ENCODE assay signal across 11 cellular contexts in genomic region chr14:73739174-73739898, GRCh38. TPM values are rescaled to one million over a fixed set of nuclear protein-coding genes. Genes with fewer than 3 reads are reported as not detected.
DNase-seq lines count a peak whose midpoint lies in the region; ATAC-seq and TF ChIP-seq lines count a peak whose summit lies in the region.
"Had no signal": no experiment of that assay in that cellular context is flagged by ENCODE, and none has a peak within 500 bp of the region (broad histone marks: within the 10 kb centered on the region; RNA-seq: fewer than 3 reads in every experiment).

No MANE protein-coding gene starts in this region.

- POLR2A ChIA-PET in HCT116 (lab: Charles Lee): no interaction called here
- POLR2A ChIA-PET in activated naive CD8-positive, alpha-beta T cell treated with anti-CD3 and anti-CD28 coated beads, Interleukin-2, amount 10 ng/mL, durations not matched to agents 7 days and 5 days (lab: Charles Lee): interaction anchor here (0.8 to 10.1 kb wide), 3 partner anchors 10 to 25 kb away, joined by 3 to 286 read pairs (median 3); partner anchors contain the start of gene PNMA1

- H3K4me2 ChIP-seq in HCT116 (ENCODE audit: low read length): peak overlapping the region; percentile 89; the same call in 1 of the 2 replicates

- H3K4me3 ChIP-seq in HCT116 (replicated peaks in 1 of 2; ENCODE audit: low read depth in 1 of 2, low read length in 2 of 2) (no peak overlapping the region), left lung (no peak overlapping the region)
- H3K4me3 ChIP-seq: SJSA1 had no signal

- no peaks in the 10 kb centered on the region for H3K9me3 Mint-ChIP-seq in activated naive CD8-positive, alpha-beta T cell treated with anti-CD3 and anti-CD28 coated beads, Interleukin-2, amount 10 ng/mL, durations not matched to agents 7 days and 5 days
- no peaks in the 10 kb centered on the region for H3K9me3 Mint-ChIP-seq in stimulated activated effector memory CD8-positive, alpha-beta T cell treated with anti-CD3 and anti-CD28 coated beads, Interleukin-12 subunit alpha, Interleukin-12 subunit beta, amount 100 ng/mL, for 72 hours

- peak overlapping the region; percentile 94 for H3K27ac Mint-ChIP-seq in activated naive CD8-positive, alpha-beta T cell treated with anti-CD3 and anti-CD28 coated beads, Interleukin-2, amount 10 ng/mL, durations not matched to agents 7 days and 5 days
- peak overlapping the region; percentile 90 for H3K27ac Mint-ChIP-seq in stimulated activated effector memory CD8-positive, alpha-beta T cell treated with anti-CD3 and anti-CD28 coated beads, Interleukin-12 subunit alpha, Interleukin-12 subunit beta, amount 100 ng/mL, for 72 hours

- peak overlapping the region; percentile 84; the same call in 1 of the 2 replicates for H3K27ac ChIP-seq in HCT116 (ENCODE audit: low read depth, low read length)
- peak overlapping the region; percentile 82 to 86 for H3K27ac ChIP-seq in left lung
- H3K27ac ChIP-seq: SJSA1 had no signal

- H3K9ac ChIP-seq in HCT116 (ENCODE audit: low read length): peak overlapping the region; percentile 10; the same call in 1 of the 2 replicates

- ATAC-seq in HCT116 (no peak), left lung (no peak), GM19328 (IDR thresholded peaks at IDR 0.05; ENCODE audit: unreplicated experiment) (no peak)
- no peak for ATAC-seq in activated naive CD8-positive, alpha-beta T cell treated with anti-CD3 and anti-CD28 coated beads, Interleukin-2, amount 10 ng/mL, durations not matched to agents 7 days and 5 days (ENCODE audit: low read depth)
- no peak for ATAC-seq in stimulated activated effector memory CD8-positive, alpha-beta T cell treated with anti-CD3 and anti-CD28 coated beads, Interleukin-12 subunit alpha, Interleukin-12 subunit beta, amount 100 ng/mL, for 72 hours

- H3K9me2 ChIP-seq in HCT116 (ENCODE audit: insufficient read depth): no peaks in the 10 kb centered on the region

- intact Hi-C loops in HCT116 (cut with micrococcal nuclease) (no loop called here), left lung (cut with DNase I) (no loop called here)

- no peak overlapping the region for H2AFZ ChIP-seq in HCT116 (ENCODE audit: low read depth, low read length, poor library complexity, severe bottlenecking)

- H3K4me1 Mint-ChIP-seq in activated naive CD8-positive, alpha-beta T cell treated with anti-CD3 and anti-CD28 coated beads, Interleukin-2, amount 10 ng/mL, durations not matched to agents 7 days and 5 days: peaks cover 41% of the 10 kb centered on the region
- H3K4me1 Mint-ChIP-seq in stimulated activated effector memory CD8-positive, alpha-beta T cell treated with anti-CD3 and anti-CD28 coated beads, Interleukin-12 subunit alpha, Interleukin-12 subunit beta, amount 100 ng/mL, for 72 hours: peaks cover 55% of the 10 kb centered on the region

- no peak for TF ChIP-seq POLR2A in HCT116 (IDR thresholded peaks at IDR 0.05; ENCODE audit: borderline replicate concordance, extremely low read depth, insufficient read depth, insufficient read length)

- peaks cover 11 to 16% of the 10 kb centered on the region in 2 experiments; a peak in 3 of 4 replicates for H3K36me3 ChIP-seq in HCT116 (ENCODE audit: control insufficient read depth in 1 of 2, insufficient read depth in 2 of 2, low read length in 2 of 2)
- H3K36me3 ChIP-seq in left lung: peaks cover 0 to 51% of the 10 kb centered on the region in 2 donors

- peaks cover 23% of the 10 kb centered on the region for H3K36me3 Mint-ChIP-seq in activated naive CD8-positive, alpha-beta T cell treated with anti-CD3 and anti-CD28 coated beads, Interleukin-2, amount 10 ng/mL, durations not matched to agents 7 days and 5 days
- peaks cover 85% of the 10 kb centered on the region for H3K36me3 Mint-ChIP-seq in stimulated activated effector memory CD8-positive, alpha-beta T cell treated with anti-CD3 and anti-CD28 coated beads, Interleukin-12 subunit alpha, Interleukin-12 subunit beta, amount 100 ng/mL, for 72 hours

- no peak for TF ChIP-seq RAD21 in HCT116 (IDR thresholded peaks at IDR 0.05; ENCODE audit: low read depth)

- H3K27me3 ChIP-seq in HCT116 (ENCODE audit: insufficient read depth, low read length): no peaks in the 10 kb centered on the region
- no peaks in the 10 kb centered on the region for H3K27me3 ChIP-seq in left lung
- H3K27me3 ChIP-seq: SJSA1 had no signal

- no peak for TF ChIP-seq CTCF in HCT116 (IDR thresholded peaks at IDR 0.05 in 2 of 3, conservative IDR thresholded peaks at IDR 0.05 in 1 of 3; ENCODE audit: borderline replicate concordance in 1 of 3, insufficient read depth in 1 of 3, low read depth in 2 of 3, low read length in 2 of 3)
- TF ChIP-seq CTCF in left lung (IDR thresholded peaks at IDR 0.05): no peak

- TSS peak; percentile 31 for BruUV-seq in HCT116 (replicated peaks; lab: Mats Ljungman, UMichigan)

- H3K9me3 ChIP-seq in HCT116 (ENCODE audit: control insufficient read depth in 1 of 2, insufficient read depth in 1 of 2, low read depth in 1 of 2, low read length in 2 of 2): no peaks in the 10 kb centered on the region
- H3K9me3 ChIP-seq in left lung: no peaks in the 10 kb centered on the region
- H3K9me3 ChIP-seq: SJSA1 had no signal

- CTCF ChIA-PET in HCT116 (lab: Charles Lee): no interaction called here

- peaks cover 3% of the 10 kb centered on the region; the same call in 1 of the 2 replicates for H4K20me1 ChIP-seq in HCT116 (ENCODE audit: insufficient read depth)

- DNase-seq in HCT116 (ENCODE audit: low read depth, low spot score): no peak
- no peak for DNase-seq in activated naive CD8-positive, alpha-beta T cell treated with anti-CD3 and anti-CD28 coated beads, Interleukin-2, amount 10 ng/mL, durations not matched to agents 7 days and 5 days
- DNase-seq in left lung: no peak
- DNase-seq in stimulated activated effector memory CD8-positive, alpha-beta T cell treated with anti-CD3 and anti-CD28 coated beads, Interleukin-12 subunit alpha, Interleukin-12 subunit beta, amount 100 ng/mL, for 72 hours (ENCODE audit: low spot score in 2 of 2): no peak
- DNase-seq in activated gamma-delta T cell (lab: John Stamatoyannopoulos, UW): no peak
- DNase-seq in hypothalamus (lab: John Stamatoyannopoulos, UW): no peak
- no peak for DNase-seq in A172 (ENCODE audit: low spot score)
- DNase-seq: activated CD4-positive, CD25-positive, alpha-beta regulatory T cell treated with anti-CD3 and anti-CD28 coated beads, Interleukin-2, amount 50 U/mL, for 72 hours; NCI-H226 had no signal

- no peak overlapping the region for H3K4me3 Mint-ChIP-seq in activated naive CD8-positive, alpha-beta T cell treated with anti-CD3 and anti-CD28 coated beads, Interleukin-2, amount 10 ng/mL, durations not matched to agents 7 days and 5 days
- no peak overlapping the region for H3K4me3 Mint-ChIP-seq in stimulated activated effector memory CD8-positive, alpha-beta T cell treated with anti-CD3 and anti-CD28 coated beads, Interleukin-12 subunit alpha, Interleukin-12 subunit beta, amount 100 ng/mL, for 72 hours

- RAD21 ChIA-PET in HCT116 (lab: Charles Lee; ENCODE audit: low non-redundant PET in 1 of 2, low total read pairs in 2 of 2, uncharacterized antibody in 2 of 2, unreplicated experiment in 2 of 2): no interaction called here

- H3K4me1 ChIP-seq in HCT116 (ENCODE audit: control insufficient read depth in 1 of 2, insufficient read depth in 2 of 2, low read length in 2 of 2) (peaks cover 48 to 51% of the 10 kb centered on the region in 2 experiments), left lung (peaks cover 51 to 57% of the 10 kb centered on the region in 2 donors)

- H3K27me3 Mint-ChIP-seq in activated naive CD8-positive, alpha-beta T cell treated with anti-CD3 and anti-CD28 coated beads, Interleukin-2, amount 10 ng/mL, durations not matched to agents 7 days and 5 days: no peaks in the 10 kb centered on the region

- peaks cover 54% of the 10 kb centered on the region for H3K79me2 ChIP-seq in HCT116 (ENCODE audit: insufficient read depth, low read length)

TF ChIP-seq in HCT116, 20 proteins besides CTCF, POLR2A, EP300 and RAD21:
- TF ChIP-seq, protein P1, sequence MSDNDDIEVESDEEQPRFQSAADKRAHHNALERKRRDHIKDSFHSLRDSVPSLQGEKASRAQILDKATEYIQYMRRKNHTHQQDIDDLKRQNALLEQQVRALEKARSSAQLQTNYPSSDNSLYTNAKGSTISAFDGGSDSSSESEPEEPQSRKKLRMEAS (IDR thresholded peaks at IDR 0.05): no peak
- no peak for TF ChIP-seq CBX3 (IDR thresholded peaks at IDR 0.05; ENCODE audit: low read depth)
- TF ChIP-seq SP1 (IDR thresholded peaks at IDR 0.05; ENCODE audit: low read depth): no peak
- TF ChIP-seq ELF1 (IDR thresholded peaks at IDR 0.05; ENCODE audit: borderline replicate concordance, low read depth): no peak
- no peak for TF ChIP-seq ZFX (IDR thresholded peaks at IDR 0.05)
- TF ChIP-seq POLR2AphosphoS5 (IDR thresholded peaks at IDR 0.05; ENCODE audit: low read depth, low read length): no peak
- no peak for TF ChIP-seq FOSL1 (IDR thresholded peaks at IDR 0.05; ENCODE audit: low read depth)
- no peak for TF ChIP-seq SIN3A (IDR thresholded peaks at IDR 0.05; ENCODE audit: low read depth)
- TF ChIP-seq ZNF274 (IDR thresholded peaks at IDR 0.05; ENCODE audit: low read depth, low read length): no peak

RNA-seq across cellular contexts. Expression of gene PNMA1, which starts 25.2 kb away (rescaled TPM):
- total RNA-seq in HCT116 (2021; ENCODE audit: unreplicated experiment): 24.6 TPM
- 18.1 and 22.0 TPM in 2 replicates for polyA plus RNA-seq in HCT116 (2012)
- 10 to 100 TPM; 32.1 to 34.9 TPM for total RNA-seq in activated naive CD8-positive, alpha-beta T cell treated with anti-CD3 and anti-CD28 coated beads, Interleukin-2, amount 10 ng/mL, durations not matched to agents 7 days and 5 days
- total RNA-seq in left lung: 10 to 100 TPM; 30.8 to 32.4 TPM
- 35.1 and 36.0 TPM in 2 replicates for total RNA-seq in A172 (2014; rRNA removed; shearing (Covaris generic))
